8 cellular contexts compared by ENCODE assay signal in genomic region chr3:39707314-39707909, GRCh38.
DNase-seq lines count a peak whose midpoint lies in the region; ATAC-seq and TF ChIP-seq lines count a peak whose summit lies in the region.

No MANE protein-coding gene starts in this region.

- no peaks in the 10 kb centered on the region for H3K79me2 ChIP-seq in mammary epithelial cell (ENCODE audit: insufficient read depth, low read length)

- no peak overlapping the region for H3K27ac ChIP-seq in mammary epithelial cell (ENCODE audit: insufficient read depth, low read depth, low read length)

- H2AFZ ChIP-seq in mammary epithelial cell (ENCODE audit: low read depth, low read length), result no peak overlapping the region

- H3K4me1 Mint-ChIP-seq in mesothelial cell of epicardium, result peaks cover 2% of the 10 kb centered on the region

- no peaks in the 10 kb centered on the region for H3K4me1 ChIP-seq in mammary epithelial cell (ENCODE audit: insufficient read depth, low read length)

- no peaks in the 10 kb centered on the region for H4K20me1 ChIP-seq in mammary epithelial cell (ENCODE audit: insufficient read depth, low read length)

- no peaks in the 10 kb centered on the region for H3K36me3 Mint-ChIP-seq in mesothelial cell of epicardium

- dilution Hi-C loops in mammary epithelial cell (cut with HindIII; ENCODE audit: low sequenced_read_pairs), result no loop called here

- H3K9ac ChIP-seq in mammary epithelial cell (ENCODE audit: insufficient read depth, low read length), result no peak overlapping the region

- TF ChIP-seq CTCF in GM12875 (IDR thresholded peaks at IDR 0.05; ENCODE audit: borderline replicate concordance, insufficient read depth, low read depth, low read length) (peak; percentile 55; the same call in 1 of the 2 replicates), mammary epithelial cell (conservative IDR thresholded peaks at IDR 0.05 in 1 of 2, IDR thresholded peaks at IDR 0.05 in 1 of 2; ENCODE audit: extremely low read depth in 1 of 2, insufficient read depth in 1 of 2, low read depth in 1 of 2, low read length in 2 of 2) (peak; percentile 57 to 67), mesothelial cell of epicardium (IDR thresholded peaks at IDR 0.05; ENCODE audit: unreplicated experiment) (peak; percentile 84)

- no peaks in the 10 kb centered on the region for H3K36me3 ChIP-seq in mammary epithelial cell (ENCODE audit: insufficient read depth, low read length)

- BruUV-seq in mammary epithelial cell (replicated peaks; lab: Mats Ljungman, UMichigan), result no TSS peak

- DNase-seq in AG08396 (ENCODE audit: low spot score) (peak; percentile 58), KG1 (lab: John Stamatoyannopoulos, UW) (peak; percentile 20), mammary epithelial cell (no peak), mesothelial cell of epicardium (ENCODE audit: low spot score in 2 of 2, unreplicated experiment in 2 of 2) (no peak), NCI-H2227 treated with DMSO at 0.1 percent for 48 hours (lab: John Stamatoyannopoulos, UW) (no peak), DMS114 treated with DMSO at 0.1 percent for 48 hours (lab: John Stamatoyannopoulos, UW; ENCODE audit: unreplicated experiment) (no peak), Right ventricle myocardium superior (no peak)

- WGBS in mammary epithelial cell (ENCODE audit: low coverage, missing lambda C conversion rate), result 2% methylated on average over 5 of the region's 5 CpGs

- no peak overlapping the region for H3K27ac Mint-ChIP-seq in mesothelial cell of epicardium

- CTCF ChIA-PET in mammary epithelial cell (lab: Charles Lee; ENCODE audit: low non-redundant PET), result no interaction called here

- in situ Hi-C loops in mammary epithelial cell (cut with MboI; ENCODE audit: low sequenced_read_pairs in 2 of 2), result loop anchor here (25.0 kb wide), 2 partner anchors 280 to 480 kb away; no protein-coding TSS in a partner anchor

- H3K4me3 Mint-ChIP-seq in mesothelial cell of epicardium, result no peak overlapping the region

- no peak overlapping the region for H3K4me3 ChIP-seq in GM12875 (ENCODE audit: low read depth, low read length)
- no peak overlapping the region for H3K4me3 ChIP-seq in mammary epithelial cell (replicated peaks in 1 of 3; ENCODE audit: insufficient read depth in 1 of 3, low read depth in 2 of 3, low read length in 3 of 3)

- H3K27me3 ChIP-seq in mammary epithelial cell (ENCODE audit: insufficient read depth, low read length), result peaks cover 5% of the 10 kb centered on the region

- no peaks in the 10 kb centered on the region for H3K9me3 Mint-ChIP-seq in mesothelial cell of epicardium

- ATAC-seq in Right ventricle myocardium superior (ENCODE audit: poor library complexity), result no peak

- intact Hi-C loops in mammary epithelial cell (cut with micrococcal nuclease) (loop anchor here (1.0 kb wide), 2 partner anchors 283 to 472 kb away; no protein-coding TSS in a partner anchor), Right ventricle myocardium superior (cut with DNase I) (loop anchor here (5.0 kb wide), 1 partner anchor 470 kb away; no protein-coding TSS in a partner anchor)

- H3K27me3 Mint-ChIP-seq in mesothelial cell of epicardium (ENCODE audit: low read depth), result peaks cover 8% of the 10 kb centered on the region

- no peaks in the 10 kb centered on the region for H3K9me3 ChIP-seq in mammary epithelial cell (replicated peaks; ENCODE audit: insufficient read depth, low read length)

- no peak overlapping the region for H3K4me2 ChIP-seq in mammary epithelial cell (ENCODE audit: insufficient read depth, low read depth, low read length)

Comparison
In these comparisons a context has a peak if more than half of its experiments do, and no peak if none do; other contexts are left out.
1. DNase-seq: peak in AG08396 (single experiment) and KG1 (single experiment); none in mammary epithelial cell (single experiment), mesothelial cell of epicardium (0 of 2), NCI-H2227 treated with DMSO at 0.1 percent for 48 hours (single experiment), DMS114 treated with DMSO at 0.1 percent for 48 hours (single experiment) and Right ventricle myocardium superior (single experiment).
2. Peak in every context shown above with its lines, with median percentiles within 50 percentile points of each other: CTCF ChIP-seq.